In genomic region chr12:50200507-50201273, GRCh38 we compare ENCODE assay signal across 13 cellular contexts. TPM values are rescaled to one million over a fixed set of nuclear protein-coding genes. Genes with fewer than 3 reads are reported as not detected.
DNase-seq lines count a peak whose midpoint lies in the region; ATAC-seq and TF ChIP-seq lines count a peak whose summit lies in the region.
"Had no signal": no experiment of that assay in that cellular context is flagged by ENCODE, and none has a peak within 500 bp of the region (broad histone marks: within the 10 kb centered on the region; RNA-seq: fewer than 3 reads in every experiment).

No MANE protein-coding gene starts in this region.

- H3K27ac ChIP-seq in PC-3 (ENCODE audit: low read length) = peak overlapping the region; percentile 99

- intact Hi-C loops in PC-3 (cut with micrococcal nuclease) = loop anchor here (5.0 to 10.0 kb wide), 2 partner anchors 127 to 204 kb away; partner anchors contain the start of gene LARP4
- intact Hi-C loops in left cardiac atrium (cut with DNase I) = no loop called here

- H3K9me2 ChIP-seq in PC-3 (replicated peaks; ENCODE audit: low read length) = no peaks in the 10 kb centered on the region

- H3K36me3 ChIP-seq in PC-3 (ENCODE audit: low read depth, low read length) = peaks cover 18% of the 10 kb centered on the region

- no peaks in the 10 kb centered on the region for H3K27me3 ChIP-seq in PC-3 (ENCODE audit: low read length)

- DNase-seq in AG10803 (ENCODE audit: low read depth) (peak; percentile 95), PC-3 (peak; percentile 65), choroid plexus epithelial cell (ENCODE audit: low read depth) (peak; percentile 90), myocyte (ENCODE audit: low read depth) (peak; percentile 32), left cardiac atrium (no peak), T1000 (lab: John Stamatoyannopoulos, UW) (no peak)
- no peak for DNase-seq in activated CD4-positive, CD25-positive, alpha-beta regulatory T cell treated with anti-CD3 and anti-CD28 coated beads, Interleukin-2, amount 50 U/mL, for 72 hours
- DNase-seq: DND-41; HCEC 1CT; NCI-H345; stimulated activated CD4-positive, alpha-beta T cell treated with anti-CD3 and anti-CD28 coated beads, Interleukin-1b, Interleukin-23, amount 100 ng/mL, for 48 hours; T-helper 9 cell had no signal

- TF ChIP-seq CTCF in AG10803 (conservative IDR thresholded peaks at IDR 0.05; ENCODE audit: low read length) (no peak), PC-3 (conservative IDR thresholded peaks at IDR 0.05; ENCODE audit: low read depth, low read length) (no peak), choroid plexus epithelial cell (conservative IDR thresholded peaks at IDR 0.05; ENCODE audit: low read depth, low read length) (no peak)

- CTCF ChIA-PET in PC-3 (lab: Charles Lee) = no interaction called here

- H3K9ac ChIP-seq in PC-3 (ENCODE audit: low read length) = peak overlapping the region; percentile 84

- H3K4me2 ChIP-seq in PC-3 (ENCODE audit: low read length) = peak overlapping the region; percentile 61; the same call in 1 of the 2 replicates

- H3K9me3 ChIP-seq in PC-3 (ENCODE audit: low read length) = no peaks in the 10 kb centered on the region

- no peaks in the 10 kb centered on the region for H4K20me1 ChIP-seq in PC-3 (ENCODE audit: low read length)

- no peak overlapping the region for H3K4me3 ChIP-seq in AG10803 (ENCODE audit: low read length)
- no peak overlapping the region for H3K4me3 ChIP-seq in PC-3 (ENCODE audit: low read length)
- no peak overlapping the region for H3K4me3 ChIP-seq in choroid plexus epithelial cell (ENCODE audit: low read depth, low read length)

- no TSS peak for BruUV-seq in PC-3 (replicated peaks; lab: Mats Ljungman, UMichigan)

- POLR2A ChIA-PET in PC-3 (lab: Charles Lee; ENCODE audit: unreplicated experiment) = no interaction called here

- ATAC-seq in PC-3 (no peak), left cardiac atrium (no peak), HG02678 (IDR thresholded peaks at IDR 0.05; ENCODE audit: unreplicated experiment) (no peak)

- H2AFZ ChIP-seq in PC-3 (ENCODE audit: low read length) = no peak overlapping the region

- no peaks in the 10 kb centered on the region for H3K79me2 ChIP-seq in PC-3 (ENCODE audit: low read length)

- peaks cover 13% of the 10 kb centered on the region for H3F3A ChIP-seq in PC-3 (ENCODE audit: low read length, unreplicated experiment)

- H3K4me1 ChIP-seq in PC-3 (ENCODE audit: insufficient read depth, low read length) = peaks cover 64% of the 10 kb centered on the region

RNA-seq across cellular contexts. Expression of gene CERS5, which starts 33.5 kb away (rescaled TPM):
- total RNA-seq in PC-3 (2014; rRNA removed) (24.9 and 29.7 TPM in 2 replicates), myocyte (21.4 and 25.3 TPM in 2 replicates), left cardiac atrium (10 to 100 TPM; 15.6 to 22.8 TPM)
- 64.2 TPM for polyA plus RNA-seq in myocyte (2012)

Comparison
In these comparisons a context has a peak if more than half of its experiments do, and no peak if none do; other contexts are left out.
1. DNase-seq: peak in AG10803 (single experiment), PC-3 (single experiment), choroid plexus epithelial cell (single experiment) and myocyte (single experiment); none in left cardiac atrium (single experiment), T1000 (single experiment) and activated CD4-positive, CD25-positive, alpha-beta regulatory T cell treated with anti-CD3 and anti-CD28 coated beads, Interleukin-2, amount 50 U/mL, for 72 hours (single experiment).